17 cellular contexts compared by ENCODE assay signal in the genomic region with DNA sequence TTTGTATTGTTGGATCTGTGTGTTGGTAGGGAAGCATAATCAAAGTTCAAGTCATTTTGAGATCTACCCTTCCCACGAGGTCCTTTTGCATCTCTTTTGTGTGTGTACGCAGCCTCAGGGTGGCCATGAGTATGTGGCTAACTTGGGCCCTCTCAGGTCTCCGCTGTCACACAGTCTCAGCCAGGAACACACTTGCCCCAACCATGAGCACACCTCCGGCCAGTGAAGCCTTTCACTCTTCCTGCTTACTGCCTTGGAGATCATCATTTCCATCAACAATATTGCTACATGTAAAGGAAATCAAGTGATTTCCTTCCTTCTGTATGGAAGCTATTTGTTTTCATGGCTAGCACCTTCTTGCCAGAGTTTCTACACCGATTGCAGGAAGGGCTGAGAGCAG. TPM values are rescaled to one million over a fixed set of nuclear protein-coding genes. Genes with fewer than 3 reads are reported as not detected.
DNase-seq lines count a peak whose midpoint lies in the region; ATAC-seq, FAIRE-seq and TF ChIP-seq lines count a peak whose summit lies in the region.
"Had no signal": no experiment of that assay in that cellular context is flagged by ENCODE, and none has a peak within 500 bp of the region (broad histone marks: within the 10 kb centered on the region; RNA-seq: fewer than 3 reads in every experiment).

No MANE protein-coding gene starts in this region.

- TF ChIP-seq EP300 in GM12878 (IDR thresholded peaks at IDR 0.05; ENCODE audit: borderline replicate concordance in 1 of 2, control insufficient read depth in 1 of 2, low read depth in 2 of 2, low read length in 2 of 2): no peak

- H3K79me2 ChIP-seq in GM23338 (replicated peaks; ENCODE audit: insufficient read depth): peaks cover 59% of the 10 kb centered on the region
- peaks cover 6% of the 10 kb centered on the region for H3K79me2 ChIP-seq in GM12878 (ENCODE audit: control insufficient read depth, insufficient read depth, low read length)

- peaks cover 15% of the 10 kb centered on the region for H3K36me3 Mint-ChIP-seq in CD4-positive, CD25-positive, alpha-beta regulatory T cell
- H3K36me3 Mint-ChIP-seq in GM23338 (ENCODE audit: low read depth): peaks cover 8% of the 10 kb centered on the region

- SMC1A ChIA-PET in GM12878 (lab: Charles Lee; ENCODE audit: uncharacterized antibody, unreplicated experiment): interaction anchor here (0.6 to 1.1 kb wide), 2 partner anchors 14 to 142 kb away, joined by 3 read pairs; partner anchors contain the start of gene ZNF346

- RAD21 ChIA-PET in GM12878 (lab: Charles Lee; ENCODE audit: unreplicated experiment): interaction anchor here (1.2 kb wide), 1 partner anchor 54 kb away, joined by 3 read pairs; no protein-coding TSS in a partner anchor

- H4K20me1 ChIP-seq in GM23338 (replicated peaks; ENCODE audit: insufficient read depth) (peaks cover 14% of the 10 kb centered on the region), GM12878 (ENCODE audit: control insufficient read depth, insufficient read depth) (no peaks in the 10 kb centered on the region)

- no peak for DNase-seq in CD4-positive, CD25-positive, alpha-beta regulatory T cell
- no peak for DNase-seq in GM23338 (ENCODE audit: low spot score)
- DNase-seq in GM12878 (ENCODE audit: low read depth, low spot score): no peak
- peak; percentile 25 for DNase-seq in iPS-NIHi7 (ENCODE audit: extremely low spot score)
- no peak for DNase-seq in AG08396 (ENCODE audit: low spot score)
- no peak for DNase-seq in A673 (ENCODE audit: low spot score)
- DNase-seq in DMS79 treated with DMSO at 0.1 percent for 48 hours (lab: John Stamatoyannopoulos, UW): no peak
- no peak for DNase-seq in HuH-7.5 (ENCODE audit: low spot score)
- DNase-seq: HFFc6, KG1, MG63, NCI-H1105, NCI-H1694 treated with DMSO at 0.1 percent for 48 hours, PC-9 had no signal

- in situ Hi-C loops in GM12878 (cut with MboI): no loop called here

- H3K4me3 Mint-ChIP-seq in CD4-positive, CD25-positive, alpha-beta regulatory T cell: no peak overlapping the region
- no peak overlapping the region for H3K4me3 Mint-ChIP-seq in GM23338
- H3K4me3 Mint-ChIP-seq: HFFc6 had no signal

- H3K9me2 ChIP-seq in GM23338 (ENCODE audit: insufficient read depth): no peaks in the 10 kb centered on the region

- no peak overlapping the region for H3K27ac ChIP-seq in CD4-positive, CD25-positive, alpha-beta regulatory T cell (ENCODE audit: insufficient read depth, low read length, poor library complexity, severe bottlenecking)
- H3K27ac ChIP-seq in GM23338 (ENCODE audit: low read depth) (peak overlapping the region; percentile 67), GM12878 (ENCODE audit: control insufficient read depth, insufficient read depth) (no peak overlapping the region), A673 (ENCODE audit: low read depth, low read length, poor library complexity, severe bottlenecking) (no peak overlapping the region)
- H3K27ac ChIP-seq: HL-60, PC-9, SK-N-MC had no signal

- H3K4me2 ChIP-seq in GM23338 (no peak overlapping the region), GM12878 (ENCODE audit: control insufficient read depth, insufficient read depth) (no peak overlapping the region; the same call in 1 of the 2 replicates)
- H3K4me2 ChIP-seq: PC-9 had no signal

- no peaks in the 10 kb centered on the region for H3K27me3 Mint-ChIP-seq in CD4-positive, CD25-positive, alpha-beta regulatory T cell
- peaks cover 4% of the 10 kb centered on the region for H3K27me3 Mint-ChIP-seq in GM23338 (ENCODE audit: insufficient read depth, low read depth, poor library complexity)

- no peaks in the 10 kb centered on the region for H3K9me3 ChIP-seq in CD4-positive, CD25-positive, alpha-beta regulatory T cell (ENCODE audit: control insufficient read depth in 2 of 2, low read length in 2 of 2)
- H3K9me3 ChIP-seq in GM12878 (replicated peaks; ENCODE audit: control insufficient read depth, insufficient read depth, low read length): no peaks in the 10 kb centered on the region
- no peaks in the 10 kb centered on the region for H3K9me3 ChIP-seq in A673 (ENCODE audit: low read depth, low read length, poor library complexity, severe bottlenecking)

- H3K4me1 ChIP-seq in CD4-positive, CD25-positive, alpha-beta regulatory T cell (ENCODE audit: control insufficient read depth, insufficient read depth, low read length, poor library complexity, severe bottlenecking): no peaks in the 10 kb centered on the region
- peaks cover 12% of the 10 kb centered on the region; the same call in 1 of the 2 replicates for H3K4me1 ChIP-seq in GM23338 (ENCODE audit: insufficient read depth)
- H3K4me1 ChIP-seq in GM12878 (ENCODE audit: control insufficient read depth, insufficient read depth, low read length): peaks cover 16% of the 10 kb centered on the region
- H3K4me1 ChIP-seq in A673 (ENCODE audit: insufficient read depth, low read length, poor library complexity, severe bottlenecking): no peaks in the 10 kb centered on the region

- no peaks in the 10 kb centered on the region for H3K27me3 ChIP-seq in CD4-positive, CD25-positive, alpha-beta regulatory T cell (ENCODE audit: control insufficient read depth, insufficient read depth, low read length)
- H3K27me3 ChIP-seq in GM23338 (ENCODE audit: insufficient read depth): no peaks in the 10 kb centered on the region
- no peaks in the 10 kb centered on the region for H3K27me3 ChIP-seq in GM12878 (replicated peaks in 1 of 2; ENCODE audit: control insufficient read depth in 2 of 2, insufficient read depth in 2 of 2, low read length in 1 of 2)
- H3K27me3 ChIP-seq in A673 (replicated peaks; ENCODE audit: insufficient read depth, low read depth, low read length, poor library complexity): no peaks in the 10 kb centered on the region
- H3K27me3 ChIP-seq: MG63 had no signal

- BruUV-seq in GM12878 (replicated peaks; lab: Mats Ljungman, UMichigan): no TSS peak
- BruUV-seq in A673 (replicated peaks; lab: Mats Ljungman, UMichigan): no TSS peak

- CTCF ChIA-PET in GM12878 (lab: Yijun Ruan, JAX) (interaction anchor here (1.5 to 2.9 kb wide), 2 partner anchors 10 to 13 kb away, joined by 4 to 15 read pairs; partner anchors contain the start of gene ZNF346), A673 (lab: Charles Lee) (no interaction called here)

- H2AFZ ChIP-seq in GM23338 (no peak overlapping the region), GM12878 (ENCODE audit: control insufficient read depth, low read depth, low read length) (no peak overlapping the region)
- H2AFZ ChIP-seq: PC-9 had no signal

- H3K4me3 ChIP-seq in CD4-positive, CD25-positive, alpha-beta regulatory T cell (ENCODE audit: low read depth, low read length): no peak overlapping the region
- H3K4me3 ChIP-seq in GM23338 (no peak overlapping the region), GM12878 (no peak overlapping the region), A673 (ENCODE audit: low read depth, low read length, poor library complexity, severe bottlenecking) (no peak overlapping the region)
- H3K4me3 ChIP-seq: MG63, PC-9, SK-N-MC had no signal

- 60% methylated on average over 5 of the region's 5 CpGs for WGBS in GM12878 (ENCODE audit: insufficient coverage, insufficient replicate concordance, low lambda C conversion rate, missing lambda C conversion rate)

- no peak for ATAC-seq in CD4-positive, CD25-positive, alpha-beta regulatory T cell (ENCODE audit: low read depth in 2 of 2)
- ATAC-seq in GM23338 (peak; percentile 54), GM12878 (peak; percentile 19)

- no peak overlapping the region for H3K9ac ChIP-seq in GM12878 (ENCODE audit: control insufficient read depth, insufficient read depth, low read length)

- intact Hi-C loops in GM12878 (cut with micrococcal nuclease; ENCODE audit: unreplicated experiment) (no loop called here), A673 (cut with micrococcal nuclease; ENCODE audit: unreplicated experiment) (no loop called here)

- H3F3A ChIP-seq in GM23338 (replicated peaks; ENCODE audit: low read depth): no peaks in the 10 kb centered on the region

- POLR2A ChIA-PET in GM12878 (lab: Charles Lee) (interaction anchor here (0.6 to 1.1 kb wide), 3 partner anchors 17 to 240 kb away, joined by 3 to 6 read pairs (median 3); no protein-coding TSS in a partner anchor), A673 (lab: Charles Lee; ENCODE audit: low non-redundant PET) (no interaction called here)

- no peak for FAIRE-seq in GM12878 (lab: Jason Lieb, UNC)
- FAIRE-seq: GM12891 had no signal

- no peak for TF ChIP-seq POLR2A in GM12878 (IDR thresholded peaks at IDR 0.05; ENCODE audit: low read depth, low read length)

- no peak for TF ChIP-seq RAD21 in GM12878 (IDR thresholded peaks at IDR 0.05; ENCODE audit: insufficient read depth, low read depth, low read length)

- H3K36me3 ChIP-seq in CD4-positive, CD25-positive, alpha-beta regulatory T cell (ENCODE audit: control insufficient read depth, insufficient read depth, low read length): peaks cover 17% of the 10 kb centered on the region
- H3K36me3 ChIP-seq in GM23338 (ENCODE audit: insufficient read depth) (0 out of 2 replicates have a peak, but pooled peaks cover under 1% of the 10 kb centered on the region), GM12878 (ENCODE audit: control insufficient read depth in 2 of 2, insufficient read depth in 2 of 2, low read length in 1 of 2) (peaks cover 0 to 6% of the 10 kb centered on the region in 2 experiments; a peak in 3 of 4 replicates), A673 (ENCODE audit: insufficient read depth, low read length, poor library complexity, severe bottlenecking) (no peaks in the 10 kb centered on the region)

- H3K27ac Mint-ChIP-seq in CD4-positive, CD25-positive, alpha-beta regulatory T cell: peak overlapping the region in 2 of 3 donors; percentile 15 to 29
- 0 out of 2 replicates have a peak overlapping the region, but pooled peaks have one; percentile 11 for H3K27ac Mint-ChIP-seq in GM23338
- H3K27ac Mint-ChIP-seq: HFFc6 had no signal

- H3K4me1 Mint-ChIP-seq in CD4-positive, CD25-positive, alpha-beta regulatory T cell: peaks cover 11 to 30% (median 18%) of the 10 kb centered on the region in 4 donors
- peaks cover 9% of the 10 kb centered on the region for H3K4me1 Mint-ChIP-seq in GM23338

- H3K9me3 Mint-ChIP-seq in CD4-positive, CD25-positive, alpha-beta regulatory T cell: peaks cover 0 to 3% (median 2%) of the 10 kb centered on the region in 7 donors
- no peaks in the 10 kb centered on the region for H3K9me3 Mint-ChIP-seq in GM23338
- H3K9me3 Mint-ChIP-seq: HFFc6 had no signal

- no peak for TF ChIP-seq CTCF in GM23338 (conservative IDR thresholded peaks at IDR 0.05; ENCODE audit: low read depth in 2 of 2)
- no peak for TF ChIP-seq CTCF in GM12878 (IDR thresholded peaks at IDR 0.05 in 2 of 3, conservative IDR thresholded peaks at IDR 0.05 in 1 of 3; ENCODE audit: control insufficient read depth in 2 of 3, extremely low read depth in 1 of 3, insufficient read depth in 1 of 3, low read depth in 3 of 3, low read length in 3 of 3)
- no peak for TF ChIP-seq CTCF in A673 (conservative IDR thresholded peaks at IDR 0.05; ENCODE audit: low read depth, low read length)

RNA-seq across cellular contexts. Expression of gene ZNF346, which starts 13.9 kb away (rescaled TPM):
- total RNA-seq in CD4-positive, CD25-positive, alpha-beta regulatory T cell: 24.2 TPM
- polyA plus RNA-seq in CD4-positive, CD25-positive, alpha-beta regulatory T cell: 10 to 100 TPM; 10.5 to 22.1 (median 14.2) TPM
- total RNA-seq in GM23338 (2014; rRNA removed; shearing (Covaris generic)): 21.6 and 27.2 TPM in 2 replicates
- polyA plus RNA-seq in GM23338 (2016; fragmentation: Nextera tagmentation; extraction: Ambion mirVana) (6.8 and 11.0 TPM in 2 replicates), GM12878 (2011; rRNA removed) (14.7 and 15.5 TPM in 2 replicates), GM12878 (2014; fragmentation: Illumina TruSeq; extraction: Trizol) (17.5 and 24.8 TPM in 2 replicates), GM12878 (2014; fragmentation: Nextera tagmentation; extraction: Ambion mirVana) (1 to 10 TPM; 6.5 to 7.2 TPM), GM12878 (2014; rRNA removed) (23.2 and 23.5 TPM in 2 replicates), GM12878 (2016; fragmentation: Nextera tagmentation; extraction: Ambion mirVana) (10 to 100 TPM; 26.5 to 30.2 TPM)
- total RNA-seq in GM12878 (2013; cell fraction: nucleolus; rRNA removed): 57.9 and 71.5 TPM in 2 replicates
- total RNA-seq in GM12878 (2014; rRNA removed) (25.9 and 27.9 TPM in 2 replicates), GM12878 (2014; rRNA removed; fragmentation: Illumina TruSeq; extraction: Trizol) (21.6 and 22.9 TPM in 2 replicates), GM12878 (2021) (18.4 and 25.1 TPM in 2 replicates), A673 (2021) (27.3 and 29.3 TPM in 2 replicates)
- 5.7 TPM for polyA plus RNA-seq in GM12878 (2011; ENCODE audit: low read depth)
- polyA plus RNA-seq in GM12878 (2011; cell fraction: cytosol; rRNA removed): 15.9 and 19.6 TPM in 2 replicates
- polyA plus RNA-seq in GM12878 (2011; cell fraction: nucleus; rRNA removed): 22.9 and 26.2 TPM in 2 replicates
- polyA plus RNA-seq in GM12878 (2012): 9.2 and 9.7 TPM in 2 replicates
- polyA minus RNA-seq in GM12878 (2011; rRNA and poly(A)+ RNA removed): 16.1 and 24.6 TPM in 2 replicates
- polyA minus RNA-seq in GM12878 (2011; cell fraction: cytosol; rRNA and poly(A)+ RNA removed): 6.4 and 7.0 TPM in 2 replicates
- polyA minus RNA-seq in GM12878 (2011; cell fraction: nucleus; rRNA and poly(A)+ RNA removed): 10.4 and 22.3 TPM in 2 replicates

RNA-seq across cellular contexts. Expression of gene UIMC1, which starts 29.9 kb away (rescaled TPM):
- total RNA-seq in CD4-positive, CD25-positive, alpha-beta regulatory T cell: 80.7 TPM
- 10 to 100 TPM; 18.0 to 23.3 (median 21.1) TPM for polyA plus RNA-seq in CD4-positive, CD25-positive, alpha-beta regulatory T cell
- total RNA-seq in GM23338 (2014; rRNA removed; shearing (Covaris generic)): 28.1 and 40.1 TPM in 2 replicates
- polyA plus RNA-seq in GM23338 (2016; fragmentation: Nextera tagmentation; extraction: Ambion mirVana) (33.7 and 36.4 TPM in 2 replicates), GM12878 (2011; rRNA removed) (30.0 and 42.6 TPM in 2 replicates), GM12878 (2014; fragmentation: Illumina TruSeq; extraction: Trizol) (45.3 and 50.9 TPM in 2 replicates), GM12878 (2014; fragmentation: Nextera tagmentation; extraction: Ambion mirVana) (10 to 100 TPM; 16.2 to 24.7 TPM), GM12878 (2014; rRNA removed) (26.6 and 30.9 TPM in 2 replicates), GM12878 (2016; fragmentation: Nextera tagmentation; extraction: Ambion mirVana) (10 to 100 TPM; 30.7 to 34.5 TPM)
- 123 and 126 TPM in 2 replicates for total RNA-seq in GM12878 (2013; cell fraction: nucleolus; rRNA removed)
- total RNA-seq in GM12878 (2014; rRNA removed) (30.5 and 34.8 TPM in 2 replicates), GM12878 (2014; rRNA removed; fragmentation: Illumina TruSeq; extraction: Trizol) (48.7 and 49.3 TPM in 2 replicates), GM12878 (2021) (51.4 and 54.9 TPM in 2 replicates), A673 (2021) (46.8 and 54.0 TPM in 2 replicates)
- polyA plus RNA-seq in GM12878 (2011; ENCODE audit: low read depth): 26.1 TPM
- 17.3 and 18.6 TPM in 2 replicates for polyA plus RNA-seq in GM12878 (2011; cell fraction: cytosol; rRNA removed)
- polyA plus RNA-seq in GM12878 (2011; cell fraction: nucleus; rRNA removed): 46.6 and 55.7 TPM in 2 replicates
- 25.0 and 29.0 TPM in 2 replicates for polyA plus RNA-seq in GM12878 (2012)
- polyA minus RNA-seq in GM12878 (2011; rRNA and poly(A)+ RNA removed): 26.8 and 44.6 TPM in 2 replicates
- polyA minus RNA-seq in GM12878 (2011; cell fraction: cytosol; rRNA and poly(A)+ RNA removed): 11.9 and 15.6 TPM in 2 replicates
- 20.2 and 36.5 TPM in 2 replicates for polyA minus RNA-seq in GM12878 (2011; cell fraction: nucleus; rRNA and poly(A)+ RNA removed)

RNA-seq across cellular contexts. Expression of gene FGFR4, which starts 50.3 kb away (rescaled TPM):
- total RNA-seq in CD4-positive, CD25-positive, alpha-beta regulatory T cell: 4.4 TPM
- polyA plus RNA-seq in CD4-positive, CD25-positive, alpha-beta regulatory T cell: under 1 TPM in 2 of 4 donors, not detected in 2; 0.19 to 0.29 TPM
- total RNA-seq in GM23338 (2014; rRNA removed; shearing (Covaris generic)): 145 and 150 TPM in 2 replicates
- polyA plus RNA-seq in GM23338 (2016; fragmentation: Nextera tagmentation; extraction: Ambion mirVana) (40.3 and 43.4 TPM in 2 replicates), GM12878 (2011; rRNA removed) (0.18 TPM in 1 of 2 replicates, not detected in the other), GM12878 (2014; fragmentation: Illumina TruSeq; extraction: Trizol) (not detected in 2 replicates), GM12878 (2014; fragmentation: Nextera tagmentation; extraction: Ambion mirVana) (not detected), GM12878 (2014; rRNA removed) (0.13 and 0.33 TPM in 2 replicates), GM12878 (2016; fragmentation: Nextera tagmentation; extraction: Ambion mirVana) (under 1 TPM in 1 of 2 experiments, not detected in 1; 0.28 TPM)
- 0.44 TPM in 1 of 2 replicates, not detected in the other for total RNA-seq in GM12878 (2013; cell fraction: nucleolus; rRNA removed)
- total RNA-seq in GM12878 (2014; rRNA removed) (0.17 TPM in 1 of 2 replicates, not detected in the other), GM12878 (2014; rRNA removed; fragmentation: Illumina TruSeq; extraction: Trizol) (not detected in 2 replicates), GM12878 (2021) (0.77 and 1.6 TPM in 2 replicates), A673 (2021) (17.2 and 20.6 TPM in 2 replicates)
- polyA plus RNA-seq in GM12878 (2011; ENCODE audit: low read depth): 0.68 TPM
- polyA plus RNA-seq in GM12878 (2011; cell fraction: cytosol; rRNA removed): 0.10 and 0.32 TPM in 2 replicates
- polyA plus RNA-seq in GM12878 (2011; cell fraction: nucleus; rRNA removed): 0.66 and 1.1 TPM in 2 replicates
- 0.35 and 0.87 TPM in 2 replicates for polyA plus RNA-seq in GM12878 (2012)
- 0.95 and 1.9 TPM in 2 replicates for polyA minus RNA-seq in GM12878 (2011; rRNA and poly(A)+ RNA removed)
- polyA minus RNA-seq in GM12878 (2011; cell fraction: cytosol; rRNA and poly(A)+ RNA removed): not detected in 2 replicates
- polyA minus RNA-seq in GM12878 (2011; cell fraction: nucleus; rRNA and poly(A)+ RNA removed): 0.48 TPM in 1 of 2 replicates, not detected in the other

Comparison
In these comparisons a context has a peak if more than half of its experiments do, and no peak if none do; other contexts are left out.
1. ATAC-seq: peak in GM23338 (single experiment) and GM12878 (single experiment); none in CD4-positive, CD25-positive, alpha-beta regulatory T cell (0 of 2).